1 cellular context compared by ENCODE assay signal in the genomic region with DNA sequence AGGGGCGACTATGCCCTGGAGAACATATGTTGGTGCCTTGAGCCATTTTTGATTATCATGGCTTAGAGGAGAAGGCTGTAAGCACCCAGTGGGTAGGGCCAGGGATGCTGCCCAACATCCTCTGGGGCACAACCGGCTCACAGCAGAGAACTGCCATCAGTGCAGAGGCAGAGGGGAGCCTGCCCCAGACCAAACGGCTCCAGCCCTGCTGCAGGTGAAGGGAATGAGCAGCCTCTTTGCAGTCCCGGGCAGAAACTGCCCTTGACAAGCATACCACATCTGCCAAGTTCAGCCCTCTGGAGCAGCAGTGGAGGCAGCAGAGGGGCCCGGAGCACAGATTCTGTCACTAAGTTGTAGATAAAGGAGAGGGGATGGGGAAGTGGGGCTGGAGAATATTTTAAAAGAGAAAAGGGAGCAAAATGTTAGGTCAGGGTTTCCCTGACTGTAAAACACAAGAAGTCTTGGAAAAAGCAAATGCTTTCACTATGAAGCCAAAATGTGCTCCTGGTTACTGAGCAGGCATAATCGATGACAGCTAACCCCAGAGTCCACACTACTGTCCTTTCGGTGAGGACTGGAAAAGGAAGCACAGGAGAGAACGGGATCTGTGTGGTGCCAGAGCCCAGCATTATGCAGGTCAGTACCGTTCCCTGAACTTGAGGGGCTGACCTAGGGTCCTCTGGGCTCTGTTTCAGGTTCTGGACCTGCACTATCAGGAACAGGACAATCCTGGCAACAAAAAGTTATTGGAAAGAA.
TF ChIP-seq lines count a peak whose summit lies in the region.

No MANE protein-coding gene starts in this region.

TF ChIP-seq in HCT116, 20 proteins besides CTCF, POLR2A, EP300 and RAD21 (continued from another document):
- TF ChIP-seq, protein P1, sequence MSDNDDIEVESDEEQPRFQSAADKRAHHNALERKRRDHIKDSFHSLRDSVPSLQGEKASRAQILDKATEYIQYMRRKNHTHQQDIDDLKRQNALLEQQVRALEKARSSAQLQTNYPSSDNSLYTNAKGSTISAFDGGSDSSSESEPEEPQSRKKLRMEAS (IDR thresholded peaks at IDR 0.05), result no peak
TF ChIP-seq in HCT116: peak in this region for 0.
